ENCODE assay signal across 26 cellular contexts in genomic region chr20:6678101-6678500, GRCh38.
"Had no signal": no experiment of that assay in that cellular context is flagged by ENCODE, and none has a peak within 500 bp of the region (broad histone marks: within the 10 kb centered on the region; RNA-seq: fewer than 3 reads in every experiment).

No MANE protein-coding gene starts in this region.

- FAIRE-seq: colon, endometrium had no signal

- DNase-seq: colonic mucosa; cortex of kidney; dermis blood vessel endothelial cell; dorsolateral prefrontal cortex; effector CD4-positive, alpha-beta T cell; effector CD8-positive, alpha-beta T cell; effector memory CD4-positive, alpha-beta T cell; effector memory CD8-positive, alpha-beta T cell; endodermal cell; erythroblast; esophagus squamous epithelium; foreskin fibroblast; foreskin keratinocyte; foreskin melanocyte; gastrocnemius medialis; glutamatergic neuron; head of caudate nucleus; heart left ventricle; heart right ventricle had no signal

- H3K27ac ChIP-seq: colonic mucosa, coronary artery, dorsolateral prefrontal cortex, epithelial cell of prostate, esophagus muscularis mucosa, esophagus squamous epithelium, foreskin keratinocyte, gastrocnemius medialis, gastroesophageal sphincter, heart left ventricle, heart right ventricle had no signal

- H3K4me3 ChIP-seq: colonic mucosa, coronary artery, dorsolateral prefrontal cortex, esophagus muscularis mucosa, esophagus squamous epithelium, gastrocnemius medialis, gastroesophageal sphincter, heart left ventricle, heart right ventricle had no signal

- H3K36me3 ChIP-seq: colonic mucosa, esophagus muscularis mucosa, esophagus squamous epithelium, gastrocnemius medialis, gastroesophageal sphincter, heart left ventricle, heart right ventricle had no signal

- ATAC-seq: effector memory CD8-positive, alpha-beta T cell; esophagus mucosa; foreskin keratinocyte; gastrocnemius medialis; gastroesophageal sphincter; heart left ventricle; heart right ventricle had no signal

- H3K27me3 ChIP-seq: colonic mucosa, esophagus muscularis mucosa, esophagus squamous epithelium, foreskin keratinocyte, gastrocnemius medialis, heart left ventricle, heart right ventricle had no signal

- H3K4me1 ChIP-seq: colonic mucosa, esophagus muscularis mucosa, esophagus squamous epithelium, foreskin keratinocyte, gastrocnemius medialis, gastroesophageal sphincter, heart left ventricle, heart right ventricle had no signal

- H3K9me3 ChIP-seq: colonic mucosa, esophagus muscularis mucosa, esophagus squamous epithelium, gastrocnemius medialis, gastroesophageal sphincter, heart left ventricle, heart right ventricle had no signal
